20 cellular contexts compared by ENCODE assay signal in the genomic region with DNA sequence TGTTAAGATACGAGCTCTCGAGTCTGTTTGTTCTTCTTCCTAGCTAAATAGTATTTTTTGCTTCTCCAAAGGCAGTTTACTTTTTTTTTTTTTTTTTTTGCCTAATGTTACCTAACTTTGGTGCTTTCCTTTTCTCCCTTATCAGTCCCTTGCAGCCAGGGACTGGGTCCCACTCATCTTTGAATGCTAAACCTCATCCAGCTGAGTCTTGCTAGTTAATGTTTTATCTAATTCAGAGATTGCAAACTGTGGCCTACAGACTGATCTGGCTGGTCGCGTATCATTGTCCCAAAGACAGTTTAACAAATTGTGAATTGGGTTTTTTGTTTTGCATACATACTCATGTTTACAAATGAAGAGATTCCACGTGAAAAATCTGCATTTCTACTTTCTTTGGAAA.
"Had no signal": no experiment of that assay in that cellular context is flagged by ENCODE, and none has a peak within 500 bp of the region (broad histone marks: within the 10 kb centered on the region; RNA-seq: fewer than 3 reads in every experiment).

No MANE protein-coding gene starts in this region.

- H2AFZ ChIP-seq: neural progenitor cell had no signal

- H3K27ac Mint-ChIP-seq: naive B cell; natural killer cell treated with Interleukin-12 subunit alpha and Interleukin-12 subunit beta and Interleukin-15 and Interleukin-18, amount 100 ng/mL, for 72 hours; neural progenitor cell; stimulated activated naive B cell treated with anti-CD40 and anti-IgM and Interleukin-4, amounts not matched to agents 10 μg/mL and 1 μg/mL and 100 μg/mL, for 72 hours; stimulated activated naive CD8-positive, alpha-beta T cell treated with anti-CD3 and anti-CD28 coated beads, Interleukin-15, Interleukin-2, amounts not matched to agents 100 ng/mL and 50 ng/mL, for 24 hours had no signal

- H3K27me3 Mint-ChIP-seq: stimulated activated naive B cell treated with anti-CD40 and anti-IgM and Interleukin-4, amounts not matched to agents 10 μg/mL and 1 μg/mL and 100 μg/mL, for 72 hours had no signal

- DNase-seq: dermis blood vessel endothelial cell; effector memory CD4-positive, alpha-beta T cell; kidney; left cardiac atrium; left ventricle myocardium superior; lower lobe of right lung; naive B cell; nucleus accumbens; psoas muscle; right cardiac atrium; sigmoid colon; spleen; stimulated activated naive B cell treated with anti-CD40 and anti-IgM and Interleukin-4, amounts not matched to agents 10 μg/mL and 1 μg/mL and 100 μg/mL, for 72 hours; upper lobe of left lung had no signal

- H3K27me3 ChIP-seq: neural progenitor cell, sigmoid colon, spleen, tibial nerve, upper lobe of left lung had no signal

- H3K27ac ChIP-seq: coronary artery, lower lobe of right lung, neural progenitor cell, psoas muscle, sigmoid colon, spleen, thoracic aorta, tibial nerve, upper lobe of left lung had no signal

- H3K36me3 ChIP-seq: lower lobe of right lung, neural progenitor cell, sigmoid colon, spleen, thoracic aorta, tibial nerve, upper lobe of left lung had no signal

- H3K4me3 Mint-ChIP-seq: naive B cell; natural killer cell treated with Interleukin-12 subunit alpha and Interleukin-12 subunit beta and Interleukin-15 and Interleukin-18, amount 100 ng/mL, for 72 hours; neural progenitor cell; stimulated activated naive B cell treated with anti-CD40 and anti-IgM and Interleukin-4, amounts not matched to agents 10 μg/mL and 1 μg/mL and 100 μg/mL, for 72 hours; stimulated activated naive CD8-positive, alpha-beta T cell treated with anti-CD3 and anti-CD28 coated beads, Interleukin-15, Interleukin-2, amounts not matched to agents 100 ng/mL and 50 ng/mL, for 24 hours had no signal

- H3K9me3 Mint-ChIP-seq: naive B cell; natural killer cell treated with Interleukin-12 subunit alpha and Interleukin-12 subunit beta and Interleukin-15 and Interleukin-18, amount 100 ng/mL, for 72 hours; neural progenitor cell; stimulated activated naive B cell treated with anti-CD40 and anti-IgM and Interleukin-4, amounts not matched to agents 10 μg/mL and 1 μg/mL and 100 μg/mL, for 72 hours; stimulated activated naive CD8-positive, alpha-beta T cell treated with anti-CD3 and anti-CD28 coated beads, Interleukin-15, Interleukin-2, amounts not matched to agents 100 ng/mL and 50 ng/mL, for 24 hours had no signal

- H3K4me3 ChIP-seq: coronary artery, lower lobe of right lung, neural progenitor cell, psoas muscle, sigmoid colon, spleen, thoracic aorta, tibial nerve, upper lobe of left lung had no signal

- H3K4me1 ChIP-seq: lower lobe of right lung, psoas muscle, spleen, tibial nerve, upper lobe of left lung had no signal

- H3K9me3 ChIP-seq: lower lobe of right lung, psoas muscle, sigmoid colon, spleen, thoracic aorta, tibial nerve, upper lobe of left lung had no signal

- H3K4me1 Mint-ChIP-seq: naive B cell; stimulated activated naive B cell treated with anti-CD40 and anti-IgM and Interleukin-4, amounts not matched to agents 10 μg/mL and 1 μg/mL and 100 μg/mL, for 72 hours had no signal

- H3K9ac ChIP-seq: neural progenitor cell had no signal

- H3K36me3 Mint-ChIP-seq: naive B cell; natural killer cell treated with Interleukin-12 subunit alpha and Interleukin-12 subunit beta and Interleukin-15 and Interleukin-18, amount 100 ng/mL, for 72 hours; neural progenitor cell; stimulated activated naive B cell treated with anti-CD40 and anti-IgM and Interleukin-4, amounts not matched to agents 10 μg/mL and 1 μg/mL and 100 μg/mL, for 72 hours had no signal

- H3K4me2 ChIP-seq: neural progenitor cell had no signal

- ATAC-seq: left cardiac atrium; left ventricle myocardium superior; lower lobe of right lung; natural killer cell treated with Interleukin-12 subunit alpha and Interleukin-12 subunit beta and Interleukin-15 and Interleukin-18, amount 100 ng/mL, for 72 hours; psoas muscle; right cardiac atrium; stimulated activated naive B cell treated with anti-CD40 and anti-IgM and Interleukin-4, amounts not matched to agents 10 μg/mL and 1 μg/mL and 100 μg/mL, for 72 hours had no signal
